ENCODE assay signal across 1 cellular context in genomic region chr19:6862673-6863078, GRCh38.
TF ChIP-seq lines count a peak whose summit lies in the region.

No MANE protein-coding gene starts in this region.

TF ChIP-seq in GM23338, 12 proteins besides CTCF, POLR2A, EP300 and RAD21 (continued from another document):
- TF ChIP-seq ZNF462 (CRISPR knock-in tag; IDR thresholded peaks at IDR 0.05), result no peak
